In genomic region chr4:79743014-79743413, GRCh38 we compare ENCODE assay signal across 6 cellular contexts.
"Had no signal": no experiment of that assay in that cellular context is flagged by ENCODE, and none has a peak within 500 bp of the region (broad histone marks: within the 10 kb centered on the region; RNA-seq: fewer than 3 reads in every experiment).

No MANE protein-coding gene starts in this region.

- DNase-seq: IMR-90, KBM-7, KG1 had no signal

- H3K27ac ChIP-seq: HL-60 had no signal

- H3K4me3 ChIP-seq: K562 had no signal

- ATAC-seq: HepG2, K562 had no signal
